ENCODE assay signal across 16 cellular contexts in genomic region chr6:113010590-113010989, GRCh38.
DNase-seq lines count a peak whose midpoint lies in the region; TF ChIP-seq lines count a peak whose summit lies in the region.
"Had no signal": no experiment of that assay in that cellular context is flagged by ENCODE, and none has a peak within 500 bp of the region (broad histone marks: within the 10 kb centered on the region; RNA-seq: fewer than 3 reads in every experiment).

No MANE protein-coding gene starts in this region.

- TF ChIP-seq EP300 in SK-N-SH (IDR thresholded peaks at IDR 0.05; ENCODE audit: borderline replicate concordance in 1 of 2, low read depth in 1 of 2, low read length in 1 of 2) (no peak), sigmoid colon (IDR thresholded peaks at IDR 0.05) (no peak)

- H4K8ac ChIP-seq in trophoblast cell (ENCODE audit: low read depth, low read length): no peak overlapping the region

- peaks cover 12% of the 10 kb centered on the region for H3K79me1 ChIP-seq in trophoblast cell (ENCODE audit: low read length)

- no peak overlapping the region for H2AK5ac ChIP-seq in trophoblast cell (ENCODE audit: low read length)

- H3K18ac ChIP-seq in trophoblast cell (ENCODE audit: low read length): no peak overlapping the region

- H3K4me2 ChIP-seq in SK-N-SH (no peak overlapping the region), trophoblast cell (ENCODE audit: low read length) (no peak overlapping the region)

- DNase-seq in SK-N-SH: no peak
- no peak for DNase-seq in mesothelial cell of epicardium (ENCODE audit: low spot score in 2 of 2, unreplicated experiment in 2 of 2)
- no peak for DNase-seq in trophoblast cell
- DNase-seq in DMS53 (lab: John Stamatoyannopoulos, UW): no peak
- DNase-seq in sigmoid colon: no peak
- DNase-seq in lower leg skin (ENCODE audit: low spot score in 2 of 2): no peak
- DNase-seq: BE2C; C1 segment of cervical spinal cord; CD4-positive, CD25-positive, alpha-beta regulatory T cell; CD8-positive, alpha-beta memory T cell; COR-L47; DMS 273 treated with DMSO at 0.1 percent for 48 hours; GOT3; H9 had no signal

- 49% methylated on average over 2 of the region's 2 CpGs for WGBS in SK-N-SH (ENCODE audit: low lambda C conversion rate)
- WGBS in trophoblast cell (ENCODE audit: extremely low coverage, insufficient coverage, insufficient read length): no CpG with 5 or more reads among the region's 2 CpGs
- WGBS in sigmoid colon, 2 donors: 62 to 79% methylated on average over 2 of the region's 2 CpGs
- WGBS in lower leg skin, 2 donors: 91% methylated on average over 2 of the region's 2 CpGs

- TF ChIP-seq RAD21 in SK-N-SH (IDR thresholded peaks at IDR 0.05; ENCODE audit: low read length): no peak

- TF ChIP-seq POLR2A in sigmoid colon (IDR thresholded peaks at IDR 0.05) (no peak), lower leg skin (IDR thresholded peaks at IDR 0.05) (no peak)

- intact Hi-C loops in sigmoid colon (cut with DNase I): loop anchor here (5.0 kb wide), 1 partner anchor 847 kb away; the partner anchor contains the start of gene MARCKS
- intact Hi-C loops in lower leg skin (cut with DNase I; ENCODE audit: low total_unique reads): no loop called here

- H3K9me2 ChIP-seq in SK-N-SH: no peaks in the 10 kb centered on the region

- H3K9ac ChIP-seq in SK-N-SH (no peak overlapping the region), trophoblast cell (ENCODE audit: low read length) (no peak overlapping the region)

- no peak overlapping the region for H3K4ac ChIP-seq in trophoblast cell (ENCODE audit: low read depth, low read length)

- no peaks in the 10 kb centered on the region for H4K20me1 ChIP-seq in SK-N-SH (ENCODE audit: insufficient read depth)

- H4K12ac ChIP-seq in trophoblast cell (ENCODE audit: low read depth, low read length): no peak overlapping the region

- no peak overlapping the region for H2BK12ac ChIP-seq in trophoblast cell (ENCODE audit: low read length)

- POLR2A ChIA-PET in SK-N-SH (lab: Yijun Ruan, JAX): no interaction called here

- H3K36me3 ChIP-seq in SK-N-SH (replicated peaks in 1 of 2; ENCODE audit: control insufficient read depth in 1 of 2, insufficient read depth in 2 of 2, low read length in 1 of 2) (no peaks in the 10 kb centered on the region), trophoblast cell (ENCODE audit: control insufficient read depth in 1 of 2, insufficient read depth in 2 of 2, low read length in 2 of 2) (no peaks in the 10 kb centered on the region), sigmoid colon (no peaks in the 10 kb centered on the region)
- H3K36me3 ChIP-seq: BE2C had no signal

- H3K79me2 ChIP-seq in SK-N-SH (ENCODE audit: insufficient read depth) (no peaks in the 10 kb centered on the region), trophoblast cell (ENCODE audit: control insufficient read depth, insufficient read depth, low read length, poor library complexity) (no peaks in the 10 kb centered on the region)

- peak overlapping the region; percentile 2 for H3K27ac Mint-ChIP-seq in mesothelial cell of epicardium
- H3K27ac Mint-ChIP-seq: CD4-positive, CD25-positive, alpha-beta regulatory T cell; CD8-positive, alpha-beta memory T cell; H9 had no signal

- H3K4me1 Mint-ChIP-seq in mesothelial cell of epicardium: peaks cover 45% of the 10 kb centered on the region
- H3K4me1 Mint-ChIP-seq: CD4-positive, CD25-positive, alpha-beta regulatory T cell; CD8-positive, alpha-beta memory T cell had no signal

- H3K9me3 ChIP-seq in SK-N-SH (no peaks in the 10 kb centered on the region), trophoblast cell (ENCODE audit: insufficient read depth, low read depth, low read length) (no peaks in the 10 kb centered on the region), sigmoid colon (no peaks in the 10 kb centered on the region)
- H3K9me3 ChIP-seq: BE2C had no signal

- H2AFZ ChIP-seq in SK-N-SH (ENCODE audit: low read depth) (peak overlapping the region; percentile 71; the same call in 1 of the 2 replicates), trophoblast cell (ENCODE audit: insufficient read depth, low read length, poor library complexity) (no peak overlapping the region)

- H3K4me3 ChIP-seq in SK-N-SH (ENCODE audit: low read depth in 2 of 2, low read length in 1 of 2): no peak overlapping the region
- H3K4me3 ChIP-seq in trophoblast cell (ENCODE audit: low read depth, low read length): no peak overlapping the region
- H3K4me3 ChIP-seq in sigmoid colon: no peak overlapping the region
- H3K4me3 ChIP-seq in lower leg skin (ENCODE audit: low read depth, poor library complexity, severe bottlenecking): no peak overlapping the region
- H3K4me3 ChIP-seq: K562 had no signal

- peak overlapping the region; percentile 70 to 91 for H3K27ac ChIP-seq in SK-N-SH (ENCODE audit: low read depth in 2 of 2, low read length in 1 of 2)
- peak overlapping the region; percentile 89 for H3K27ac ChIP-seq in trophoblast cell (ENCODE audit: low read depth, low read length)
- H3K27ac ChIP-seq in sigmoid colon: peak overlapping the region in 1 of 4 donors; percentile 36
- H3K27ac ChIP-seq: HL-60 had no signal

- CTCF ChIA-PET in SK-N-SH (lab: Yijun Ruan, JAX): no interaction called here

- no peak overlapping the region for H3K4me3 Mint-ChIP-seq in mesothelial cell of epicardium
- H3K4me3 Mint-ChIP-seq: CD4-positive, CD25-positive, alpha-beta regulatory T cell; CD8-positive, alpha-beta memory T cell; H9 had no signal

- H3K36me3 Mint-ChIP-seq in mesothelial cell of epicardium: no peaks in the 10 kb centered on the region
- H3K36me3 Mint-ChIP-seq: CD4-positive, CD25-positive, alpha-beta regulatory T cell; CD8-positive, alpha-beta memory T cell had no signal

- H3K14ac ChIP-seq in trophoblast cell (ENCODE audit: low read length): no peak overlapping the region

- TF ChIP-seq CTCF in SK-N-SH (IDR thresholded peaks at IDR 0.05) (no peak), mesothelial cell of epicardium (IDR thresholded peaks at IDR 0.05; ENCODE audit: unreplicated experiment) (no peak), sigmoid colon (IDR thresholded peaks at IDR 0.05) (no peak), lower leg skin (IDR thresholded peaks at IDR 0.05) (no peak)

- no peaks in the 10 kb centered on the region for H3K27me3 ChIP-seq in SK-N-SH (ENCODE audit: insufficient read depth)
- H3K27me3 ChIP-seq in trophoblast cell (ENCODE audit: insufficient read depth, low read length): no peaks in the 10 kb centered on the region
- no peaks in the 10 kb centered on the region for H3K27me3 ChIP-seq in sigmoid colon
- H3K27me3 ChIP-seq: BE2C had no signal

- no peak overlapping the region for H2BK5ac ChIP-seq in trophoblast cell (ENCODE audit: low read depth, low read length, poor library complexity)

- H3K23ac ChIP-seq in trophoblast cell (ENCODE audit: low read length): no peak overlapping the region

- no peaks in the 10 kb centered on the region for H3K27me3 Mint-ChIP-seq in mesothelial cell of epicardium (ENCODE audit: low read depth)
- H3K27me3 Mint-ChIP-seq: CD4-positive, CD25-positive, alpha-beta regulatory T cell; CD8-positive, alpha-beta memory T cell had no signal

- peaks cover 19% of the 10 kb centered on the region for H3F3A ChIP-seq in SK-N-SH (replicated peaks; ENCODE audit: insufficient read depth)

- no peak overlapping the region for H2BK120ac ChIP-seq in trophoblast cell (ENCODE audit: insufficient read depth, low read length, poor library complexity)

- H3K9me3 Mint-ChIP-seq in mesothelial cell of epicardium: no peaks in the 10 kb centered on the region
- H3K9me3 Mint-ChIP-seq: H9 had no signal

- no peak overlapping the region for H4K91ac ChIP-seq in trophoblast cell (ENCODE audit: low read depth, low read length)

- H3K4me1 ChIP-seq in SK-N-SH (ENCODE audit: control insufficient read depth in 1 of 2, insufficient read depth in 2 of 2, low read depth in 1 of 2, low read length in 1 of 2) (peaks cover 3 to 36% of the 10 kb centered on the region in 2 experiments; a peak in 3 of 4 replicates), trophoblast cell (ENCODE audit: control insufficient read depth in 1 of 2, insufficient read depth in 2 of 2, low read length in 2 of 2) (peaks cover 0 to 3% of the 10 kb centered on the region in 2 experiments), sigmoid colon (peaks cover 0 to 14% (median 12%) of the 10 kb centered on the region in 4 donors)
- H3K4me1 ChIP-seq: BE2C had no signal

TF ChIP-seq in SK-N-SH, 30 proteins besides CTCF, POLR2A, EP300 and RAD21:
- no peak for TF ChIP-seq JUND (IDR thresholded peaks at IDR 0.05)
- no peak for TF ChIP-seq MAX (IDR thresholded peaks at IDR 0.05; ENCODE audit: low read depth)
- TF ChIP-seq NRF1 (IDR thresholded peaks at IDR 0.05; ENCODE audit: low read depth, low read length): no peak
- TF ChIP-seq NFIC (IDR thresholded peaks at IDR 0.05; ENCODE audit: borderline replicate concordance): no peak
